1 cellular context compared by ENCODE assay signal in genomic region chr17:81419886-81420768, GRCh38.
TF ChIP-seq lines count a peak whose summit lies in the region.

No MANE protein-coding gene starts in this region.

TF ChIP-seq in H1, 55 proteins besides CTCF, POLR2A, EP300 and RAD21:
- TF ChIP-seq RXRA (IDR thresholded peaks at IDR 0.05; ENCODE audit: insufficient read depth, low read depth, low read length): no peak
- TF ChIP-seq FOSL1 (IDR thresholded peaks at IDR 0.05; ENCODE audit: insufficient read depth, low read depth, low read length): no peak
- TF ChIP-seq ATF3 (IDR thresholded peaks at IDR 0.05; ENCODE audit: insufficient read depth, low read depth, low read length): no peak
- no peak for TF ChIP-seq CBX8 (IDR thresholded peaks at IDR 0.05; ENCODE audit: borderline replicate concordance, low read depth, low read length)
- no peak for TF ChIP-seq USF2 (IDR thresholded peaks at IDR 0.05; ENCODE audit: low read length)
- TF ChIP-seq PHF8 (conservative IDR thresholded peaks at IDR 0.05; ENCODE audit: low read depth, low read length): no peak
- TF ChIP-seq SUZ12 (IDR thresholded peaks at IDR 0.05; ENCODE audit: low read length): no peak
- TF ChIP-seq RFX5 (IDR thresholded peaks at IDR 0.05; ENCODE audit: borderline replicate concordance, low read depth, low read length): no peak
- TF ChIP-seq TCF12 (IDR thresholded peaks at IDR 0.05; ENCODE audit: low read depth, low read length): no peak
- no peak for TF ChIP-seq SIRT6 (IDR thresholded peaks at IDR 0.05; ENCODE audit: low read length)
- TF ChIP-seq NANOG (IDR thresholded peaks at IDR 0.05; ENCODE audit: insufficient read depth, low read depth, low read length, poor library complexity, severe bottlenecking): no peak
- no peak for TF ChIP-seq E2F6 (IDR thresholded peaks at IDR 0.05)
- TF ChIP-seq SIX5 (IDR thresholded peaks at IDR 0.05; ENCODE audit: low read depth, low read length): no peak
- no peak for TF ChIP-seq KDM5A (IDR thresholded peaks at IDR 0.05; ENCODE audit: low read length)
- TF ChIP-seq ZNF274 (IDR thresholded peaks at IDR 0.05; ENCODE audit: borderline replicate concordance, extremely low read depth, low read length): no peak
- TF ChIP-seq SIN3A (conservative IDR thresholded peaks at IDR 0.05 in 1 of 2, IDR thresholded peaks at IDR 0.05 in 1 of 2; ENCODE audit: low read depth in 1 of 2, low read length in 2 of 2): no peak
- no peak for TF ChIP-seq BACH1 (IDR thresholded peaks at IDR 0.05; ENCODE audit: low read length)
